1 cellular context compared by ENCODE assay signal in the genomic region with DNA sequence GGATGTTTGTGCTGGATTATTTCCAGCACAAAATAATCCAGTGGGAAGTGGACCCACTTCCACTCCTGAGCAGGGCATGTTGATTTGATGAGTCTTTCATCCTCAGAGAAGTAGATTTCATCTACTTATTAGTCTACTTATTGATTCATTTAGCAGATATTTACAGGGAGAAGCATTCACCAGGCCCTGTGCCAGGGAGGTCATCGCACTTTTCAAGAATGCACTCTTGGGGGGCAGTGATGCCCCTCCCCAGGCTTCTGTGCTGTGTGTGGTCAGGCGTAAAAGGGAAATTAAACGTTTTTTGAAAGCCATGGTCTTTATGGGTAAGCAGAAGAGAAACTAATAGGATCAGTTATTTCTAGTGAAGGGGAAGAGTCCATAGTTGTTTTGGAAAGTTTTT.
TF ChIP-seq lines count a peak whose summit lies in the region.

No MANE protein-coding gene starts in this region.

TF ChIP-seq in IMR-90, 13 proteins besides CTCF, POLR2A, EP300 and RAD21:
- TF ChIP-seq MXI1 (IDR thresholded peaks at IDR 0.05; ENCODE audit: borderline replicate concordance, low read depth, low read length) (no peak), RCOR1 (IDR thresholded peaks at IDR 0.05; ENCODE audit: insufficient replicate concordance, low read length) (no peak), MAZ (IDR thresholded peaks at IDR 0.05; ENCODE audit: borderline replicate concordance, low read depth, low read length) (no peak), CHD1 (IDR thresholded peaks at IDR 0.05; ENCODE audit: low read depth, low read length) (no peak), RFX5 (IDR thresholded peaks at IDR 0.05; ENCODE audit: low read depth, low read length) (no peak), USF2 (IDR thresholded peaks at IDR 0.05; ENCODE audit: low read depth, low read length) (no peak), NFE2L2 (IDR thresholded peaks at IDR 0.05; ENCODE audit: low read depth, low read length) (no peak), BHLHE40 (IDR thresholded peaks at IDR 0.05; ENCODE audit: low read depth, low read length) (no peak), FOS (IDR thresholded peaks at IDR 0.05; ENCODE audit: low read depth, low read length) (no peak), CEBPB (IDR thresholded peaks at IDR 0.05; ENCODE audit: low read depth, low read length) (no peak), MAFK (IDR thresholded peaks at IDR 0.05; ENCODE audit: low read depth, low read length) (no peak), SMC3 (IDR thresholded peaks at IDR 0.05; ENCODE audit: low read depth, low read length) (no peak)
- TF ChIP-seq, protein P1, sequence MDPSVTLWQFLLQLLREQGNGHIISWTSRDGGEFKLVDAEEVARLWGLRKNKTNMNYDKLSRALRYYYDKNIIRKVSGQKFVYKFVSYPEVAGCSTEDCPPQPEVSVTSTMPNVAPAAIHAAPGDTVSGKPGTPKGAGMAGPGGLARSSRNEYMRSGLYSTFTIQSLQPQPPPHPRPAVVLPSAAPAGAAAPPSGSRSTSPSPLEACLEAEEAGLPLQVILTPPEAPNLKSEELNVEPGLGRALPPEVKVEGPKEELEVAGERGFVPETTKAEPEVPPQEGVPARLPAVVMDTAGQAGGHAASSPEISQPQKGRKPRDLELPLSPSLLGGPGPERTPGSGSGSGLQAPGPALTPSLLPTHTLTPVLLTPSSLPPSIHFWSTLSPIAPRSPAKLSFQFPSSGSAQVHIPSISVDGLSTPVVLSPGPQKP (IDR thresholded peaks at IDR 0.05; ENCODE audit: borderline replicate concordance, low read depth, low read length), result no peak
